Comparison of ENCODE assay signal across 31 cellular contexts in genomic region chr13:37067874-37068273, GRCh38. TPM values are rescaled to one million over a fixed set of nuclear protein-coding genes. Genes with fewer than 3 reads are reported as not detected.
A peak's percentile ranks its signal among the peaks of the same experiment; 100 is the strongest.
DNase-seq lines count a peak whose midpoint lies in the region; ATAC-seq and TF ChIP-seq lines count a peak whose summit lies in the region.
"Had no signal": no experiment of that assay in that cellular context is flagged by ENCODE, and none has a peak within 500 bp of the region (broad histone marks: within the 10 kb centered on the region; RNA-seq: fewer than 3 reads in every experiment).

No MANE protein-coding gene starts in this region.

- no peak for DNase-seq in NCI-H2171 treated with DMSO at 0.1 percent for 48 hours (lab: John Stamatoyannopoulos, UW)
- no peak for DNase-seq in activated CD8-positive, alpha-beta T cell treated with anti-CD3 and anti-CD28 coated beads, Interleukin-2, amount 10 ng/mL, durations not matched to agents 7 days and 5 days
- DNase-seq in activated CD4-positive, alpha-beta T cell treated with anti-CD3 and anti-CD28 coated beads for 1 hour, result no peak
- DNase-seq in globus pallidus (ENCODE audit: low spot score), result no peak
- DNase-seq: aorta; CD4-positive, alpha-beta T cell; cortex of kidney; DMS 273 treated with DMSO at 0.1 percent for 48 hours; foreskin melanocyte; hypothalamus; NCI-H1092 treated with DMSO at 0.1 percent for 48 hours; NCI-H2081; nephron progenitor cell; pancreas; stimulated activated CD4-positive, alpha-beta T cell treated with anti-CD3 and anti-CD28 coated beads, Interleukin-2, amount 100 ng/mL, for 24 hours; substantia nigra; WERI-Rb-1 had no signal

- no peaks in the 10 kb centered on the region for H3K79me2 ChIP-seq in DOHH2 (ENCODE audit: control insufficient read depth, low read length)

- H3K4me1 Mint-ChIP-seq in activated CD8-positive, alpha-beta T cell treated with anti-CD3 and anti-CD28 coated beads, Interleukin-2, amount 10 ng/mL, durations not matched to agents 7 days and 5 days (ENCODE audit: low read depth), result no peaks in the 10 kb centered on the region

- H3K9me2 ChIP-seq in DOHH2 (replicated peaks; ENCODE audit: control insufficient read depth, low read length), result no peaks in the 10 kb centered on the region

- no peak overlapping the region for H3K27ac Mint-ChIP-seq in activated CD8-positive, alpha-beta T cell treated with anti-CD3 and anti-CD28 coated beads, Interleukin-2, amount 10 ng/mL, durations not matched to agents 7 days and 5 days
- H3K27ac Mint-ChIP-seq: activated naive CD8-positive, alpha-beta T cell; activated T-helper 1 cell treated with anti-CD3 and anti-CD28 coated beads, Interleukin-12 subunit alpha, Interleukin-12 subunit beta, Interleukin-2, Interleukin-4 antibody, amounts not matched to agents 30 ng/mL and 10 ng/mL and 1 ng/mL, durations not matched to agents 14 hours and 24 hours and 36 hours; CD4-positive, alpha-beta T cell; nephron progenitor cell had no signal

- H3K36me3 ChIP-seq in DOHH2 (ENCODE audit: control insufficient read depth, low read length), result no peaks in the 10 kb centered on the region
- H3K36me3 ChIP-seq: cardiac muscle cell, esophagus muscularis mucosa, pancreas, WERI-Rb-1 had no signal

- H3K9me3 ChIP-seq in DOHH2 (ENCODE audit: control insufficient read depth, insufficient read depth, low read length), result no peaks in the 10 kb centered on the region
- H3K9me3 ChIP-seq: esophagus muscularis mucosa, pancreas had no signal

- no peaks in the 10 kb centered on the region; the same call in 1 of the 2 replicates for H3F3A ChIP-seq in DOHH2 (ENCODE audit: control insufficient read depth, insufficient read depth)

- peak overlapping the region; percentile 31 for H3K4me3 ChIP-seq in DOHH2 (ENCODE audit: low read length)
- H3K4me3 ChIP-seq: cardiac muscle cell, esophagus muscularis mucosa, pancreas, smooth muscle cell had no signal

- H3K27me3 Mint-ChIP-seq in activated CD8-positive, alpha-beta T cell treated with anti-CD3 and anti-CD28 coated beads, Interleukin-2, amount 10 ng/mL, durations not matched to agents 7 days and 5 days (ENCODE audit: low read depth), result peaks cover 7% of the 10 kb centered on the region
- H3K27me3 Mint-ChIP-seq: activated naive CD8-positive, alpha-beta T cell had no signal

- no peak for TF ChIP-seq CTCF in DOHH2 (IDR thresholded peaks at IDR 0.05; ENCODE audit: low read depth, low read length, poor library complexity, severe bottlenecking)

- CTCF ChIA-PET in activated CD8-positive, alpha-beta T cell treated with anti-CD3 and anti-CD28 coated beads, Interleukin-2, amount 10 ng/mL, durations not matched to agents 7 days and 5 days (lab: Charles Lee), result interaction anchor here (1.0 kb wide), 1 partner anchor 210 kb away, joined by 5 read pairs; no protein-coding TSS in a partner anchor

- no peaks in the 10 kb centered on the region for H3K9me3 Mint-ChIP-seq in activated CD8-positive, alpha-beta T cell treated with anti-CD3 and anti-CD28 coated beads, Interleukin-2, amount 10 ng/mL, durations not matched to agents 7 days and 5 days (ENCODE audit: insufficient read depth)
- H3K9me3 Mint-ChIP-seq: activated T-helper 1 cell treated with anti-CD3 and anti-CD28 coated beads, Interleukin-12 subunit alpha, Interleukin-12 subunit beta, Interleukin-2, Interleukin-4 antibody, amounts not matched to agents 30 ng/mL and 10 ng/mL and 1 ng/mL, durations not matched to agents 14 hours and 24 hours and 36 hours; CD4-positive, alpha-beta T cell; nephron progenitor cell had no signal

- no peaks in the 10 kb centered on the region for H3K27me3 ChIP-seq in DOHH2 (ENCODE audit: control insufficient read depth, low read length)
- H3K27me3 ChIP-seq: cardiac muscle cell, pancreas had no signal

- peaks cover 28% of the 10 kb centered on the region for H3K4me1 ChIP-seq in DOHH2 (ENCODE audit: control insufficient read depth, low read length)
- H3K4me1 ChIP-seq: esophagus muscularis mucosa, pancreas had no signal

- POLR2A ChIA-PET in activated CD8-positive, alpha-beta T cell treated with anti-CD3 and anti-CD28 coated beads, Interleukin-2, amount 10 ng/mL, durations not matched to agents 7 days and 5 days (lab: Charles Lee), result interaction anchor here (0.6 kb wide), 1 partner anchor 11 kb away, joined by 4 read pairs; no protein-coding TSS in a partner anchor

- no peaks in the 10 kb centered on the region for H4K20me1 ChIP-seq in DOHH2 (ENCODE audit: control insufficient read depth, insufficient read depth, low read depth, low read length)

- ATAC-seq in GM18907 (IDR thresholded peaks at IDR 0.05; ENCODE audit: unreplicated experiment) (peak; percentile 60), GM21515 (IDR thresholded peaks at IDR 0.05; ENCODE audit: unreplicated experiment) (peak; percentile 64), HG03342 (IDR thresholded peaks at IDR 0.05; ENCODE audit: unreplicated experiment) (peak; percentile 50)
- ATAC-seq in activated CD8-positive, alpha-beta T cell treated with anti-CD3 and anti-CD28 coated beads, Interleukin-2, amount 10 ng/mL, durations not matched to agents 7 days and 5 days, result no peak
- ATAC-seq: pancreas, Right ventricle myocardium inferior had no signal

- H3K36me3 Mint-ChIP-seq in activated CD8-positive, alpha-beta T cell treated with anti-CD3 and anti-CD28 coated beads, Interleukin-2, amount 10 ng/mL, durations not matched to agents 7 days and 5 days (ENCODE audit: low read depth), result no peaks in the 10 kb centered on the region
- H3K36me3 Mint-ChIP-seq: activated naive CD8-positive, alpha-beta T cell had no signal

- no peak overlapping the region for H3K4me3 Mint-ChIP-seq in activated CD8-positive, alpha-beta T cell treated with anti-CD3 and anti-CD28 coated beads, Interleukin-2, amount 10 ng/mL, durations not matched to agents 7 days and 5 days
- H3K4me3 Mint-ChIP-seq: activated naive CD8-positive, alpha-beta T cell; activated T-helper 1 cell treated with anti-CD3 and anti-CD28 coated beads, Interleukin-12 subunit alpha, Interleukin-12 subunit beta, Interleukin-2, Interleukin-4 antibody, amounts not matched to agents 30 ng/mL and 10 ng/mL and 1 ng/mL, durations not matched to agents 14 hours and 24 hours and 36 hours; CD4-positive, alpha-beta T cell; nephron progenitor cell had no signal

- H3K4me2 ChIP-seq in DOHH2 (ENCODE audit: low read length), result peak overlapping the region; percentile 50
- H3K4me2 ChIP-seq: smooth muscle cell had no signal

- H3K27ac ChIP-seq in DOHH2 (ENCODE audit: low read depth, low read length), result peak overlapping the region; percentile 43
- H3K27ac ChIP-seq: 22Rv1, cardiac muscle cell, esophagus muscularis mucosa, pancreas, WERI-Rb-1 had no signal

RNA-seq across cellular contexts. Expression of gene SUPT20H, which starts 8.4 kb away (rescaled TPM):
- 10 to 100 TPM; 67.4 to 71.5 TPM for total RNA-seq in activated CD8-positive, alpha-beta T cell treated with anti-CD3 and anti-CD28 coated beads, Interleukin-2, amount 10 ng/mL, durations not matched to agents 7 days and 5 days

RNA-seq across cellular contexts. Expression of gene CSNK1A1L, which starts 37.6 kb away (rescaled TPM):
- total RNA-seq in activated CD8-positive, alpha-beta T cell treated with anti-CD3 and anti-CD28 coated beads, Interleukin-2, amount 10 ng/mL, durations not matched to agents 7 days and 5 days, result not detected
- total RNA-seq: activated T-helper 1 cell treated with anti-CD3 and anti-CD28 coated beads, Interleukin-12 subunit alpha, Interleukin-12 subunit beta, Interleukin-2, Interleukin-4 antibody, amounts not matched to agents 30 ng/mL and 10 ng/mL and 1 ng/mL, durations not matched to agents 14 hours and 24 hours and 36 hours; aorta; cardiac muscle cell; CD4-positive, alpha-beta T cell; esophagus muscularis mucosa; lower leg skin; mucosa of gallbladder; pancreas; Right ventricle myocardium inferior; smooth muscle cell; ureter had no signal
